In genomic region chr5:77491783-77492652, GRCh38 we compare ENCODE assay signal across 8 cellular contexts. TPM values are rescaled to one million over a fixed set of nuclear protein-coding genes. Genes with fewer than 3 reads are reported as not detected.
DNase-seq lines count a peak whose midpoint lies in the region; ATAC-seq and TF ChIP-seq lines count a peak whose summit lies in the region.

TSS of gene WDR41 (minus strand) at chr5:77492316. CDS start at chr5:77492220, 96 bp downstream.

- H3K36me3 ChIP-seq in BE2C = no peaks in the 10 kb centered on the region

- DNase-seq in BE2C (peak; percentile 91), NCI-H510A treated with DMSO at 0.1 percent for 48 hours (lab: John Stamatoyannopoulos, UW) (peak; percentile 77), choroid plexus epithelial cell (ENCODE audit: low read depth) (peak; percentile 97), kidney glomerular epithelial cell (lab: John Stamatoyannopoulos, UW) (peak; percentile 90)
- peak; percentile 80 to 84 for DNase-seq in activated CD4-positive, alpha-beta T cell treated with anti-CD3 and anti-CD28 coated beads for 24 hours (ENCODE audit: low read depth in 2 of 2)
- peak; percentile 65 to 81 for DNase-seq in stimulated activated CD4-positive, alpha-beta T cell treated with anti-CD3 and anti-CD28 coated beads, Interleukin-1b, Interleukin-23, amount 100 ng/mL, for 1 hour (ENCODE audit: low read depth in 2 of 2)

- H3K27me3 ChIP-seq in BE2C = no peaks in the 10 kb centered on the region; the same call in 1 of the 2 replicates

- no peaks in the 10 kb centered on the region for H3K4me1 ChIP-seq in BE2C

- TF ChIP-seq POLR2A in GM19099 (IDR thresholded peaks at IDR 0.05; ENCODE audit: extremely low read depth, insufficient read length, low read depth) = peak; percentile 75

- no peaks in the 10 kb centered on the region for H3K9me3 ChIP-seq in BE2C

- H3K4me3 ChIP-seq in BE2C (ENCODE audit: low read depth, low read length) (peak within 1 kb of the TSS; percentile 90), choroid plexus epithelial cell (ENCODE audit: low read depth, low read length) (peak within 1 kb of the TSS; percentile 91)

- TF ChIP-seq CTCF in BE2C (IDR thresholded peaks at IDR 0.05; ENCODE audit: low read depth, low read length) = peak; percentile 74
- peak; percentile 76 for TF ChIP-seq CTCF in choroid plexus epithelial cell (conservative IDR thresholded peaks at IDR 0.05; ENCODE audit: low read depth, low read length)

- ATAC-seq in HG03432 (IDR thresholded peaks at IDR 0.05; ENCODE audit: unreplicated experiment) = peak; percentile 90

RNA-seq across cellular contexts. Expression of gene WDR41, which starts in this region (rescaled TPM):
- 32.0 TPM for polyA plus RNA-seq in BE2C (2012; ENCODE audit: insufficient read depth, insufficient read length, low read depth)

Comparison
In these comparisons a context has a peak if more than half of its experiments do, and no peak if none do; other contexts are left out.
1. Peak in every context shown above with its lines: DNase-seq, ATAC-seq and H3K4me3 ChIP-seq.